ENCODE assay signal across 26 cellular contexts in the genomic region with DNA sequence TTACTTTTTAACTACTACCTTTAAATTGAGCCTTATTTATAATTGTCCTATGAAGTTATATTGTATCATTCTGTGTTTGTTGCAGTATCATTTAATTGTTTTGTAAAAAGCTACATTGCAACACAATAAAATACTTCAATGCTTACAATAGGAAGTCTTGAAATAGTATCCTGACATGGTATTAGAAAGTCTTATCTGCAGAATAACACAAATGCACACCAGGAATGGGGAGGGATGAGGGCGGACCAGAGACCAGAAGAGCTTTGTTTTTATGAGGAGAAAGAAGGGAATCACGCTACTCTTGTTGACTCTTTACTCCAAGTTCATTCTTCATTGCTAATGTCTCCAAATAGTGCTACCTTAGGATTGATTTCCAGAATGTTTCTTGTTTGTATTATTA.
"Had no signal": no experiment of that assay in that cellular context is flagged by ENCODE, and none has a peak within 500 bp of the region (broad histone marks: within the 10 kb centered on the region; RNA-seq: fewer than 3 reads in every experiment).

No MANE protein-coding gene starts in this region.

- H3K4me3 ChIP-seq: colonic mucosa, esophagus squamous epithelium, gastrocnemius medialis, lung, mucosa of descending colon, right lobe of liver, thoracic aorta, tibial nerve, upper lobe of left lung had no signal

- H3K9me3 ChIP-seq: colonic mucosa, esophagus squamous epithelium, gastrocnemius medialis, mucosa of descending colon, neutrophil, right lobe of liver, thoracic aorta, tibial nerve, upper lobe of left lung had no signal

- H3K9me3 Mint-ChIP-seq: dendritic cell treated with granulocyte-macrophage colony-stimulating factor and Interleukin-4, amounts not matched to agents 40 ng/mL and 50 ng/mL, for 4 days; endodermal cell; memory B cell; naive B cell; natural killer cell treated with Interleukin-12 subunit alpha and Interleukin-12 subunit beta and Interleukin-15 and Interleukin-18, amount 100 ng/mL, for 72 hours; neural crest cell; stimulated activated naive B cell treated with anti-CD40 and anti-IgM and Interleukin-4, amounts not matched to agents 10 μg/mL and 1 μg/mL and 100 μg/mL, for 72 hours; stimulated activated naive CD8-positive, alpha-beta T cell treated with anti-CD3 and anti-CD28 coated beads, Interleukin-15, Interleukin-2, amounts not matched to agents 100 ng/mL and 50 ng/mL, for 24 hours had no signal

- H3K27ac Mint-ChIP-seq: dendritic cell treated with granulocyte-macrophage colony-stimulating factor and Interleukin-4, amounts not matched to agents 40 ng/mL and 50 ng/mL, for 4 days; endodermal cell; memory B cell; natural killer cell treated with Interleukin-12 subunit alpha and Interleukin-12 subunit beta and Interleukin-15 and Interleukin-18, amount 100 ng/mL, for 72 hours; progenitor cell of endocrine pancreas; stimulated activated naive B cell treated with anti-CD40 and anti-IgM and Interleukin-4, amounts not matched to agents 10 μg/mL and 1 μg/mL and 100 μg/mL, for 72 hours; stimulated activated naive CD8-positive, alpha-beta T cell treated with anti-CD3 and anti-CD28 coated beads, Interleukin-15, Interleukin-2, amounts not matched to agents 100 ng/mL and 50 ng/mL, for 24 hours had no signal

- H3K27me3 Mint-ChIP-seq: dendritic cell treated with granulocyte-macrophage colony-stimulating factor and Interleukin-4, amounts not matched to agents 40 ng/mL and 50 ng/mL, for 4 days; memory B cell; naive B cell; natural killer cell treated with Interleukin-12 subunit alpha and Interleukin-12 subunit beta and Interleukin-15 and Interleukin-18, amount 100 ng/mL, for 72 hours; progenitor cell of endocrine pancreas; stimulated activated naive B cell treated with anti-CD40 and anti-IgM and Interleukin-4, amounts not matched to agents 10 μg/mL and 1 μg/mL and 100 μg/mL, for 72 hours; stimulated activated naive CD8-positive, alpha-beta T cell treated with anti-CD3 and anti-CD28 coated beads, Interleukin-15, Interleukin-2, amounts not matched to agents 100 ng/mL and 50 ng/mL, for 24 hours had no signal

- H3K4me1 Mint-ChIP-seq: memory B cell had no signal

- DNase-seq: colonic mucosa; effector CD8-positive, alpha-beta T cell; endodermal cell; erythroblast; esophagus squamous epithelium; gastrocnemius medialis; head of caudate nucleus; mucosa of descending colon; naive B cell; right lobe of liver; small intestine; stimulated activated CD4-positive, alpha-beta T cell treated with anti-CD3 and anti-CD28 coated beads, Interleukin-15, amount 100 ng/mL, for 24 hours; stimulated activated CD4-positive, alpha-beta T cell treated with anti-CD3 and anti-CD28 coated beads, Interleukin-2, amount 100 ng/mL, for 48 hours; stimulated activated naive B cell treated with anti-CD40 and anti-IgM and Interleukin-4, amounts not matched to agents 10 μg/mL and 1 μg/mL and 100 μg/mL, for 72 hours; upper lobe of left lung had no signal

- H3K9ac ChIP-seq: parathyroid adenoma had no signal

- H3K4me1 ChIP-seq: colonic mucosa, esophagus squamous epithelium, gastrocnemius medialis, parathyroid adenoma, right lobe of liver, upper lobe of left lung had no signal

- H3K36me3 ChIP-seq: colonic mucosa, right lobe of liver had no signal

- H3K4me3 Mint-ChIP-seq: dendritic cell treated with granulocyte-macrophage colony-stimulating factor and Interleukin-4, amounts not matched to agents 40 ng/mL and 50 ng/mL, for 4 days; endodermal cell; memory B cell; naive B cell; natural killer cell treated with Interleukin-12 subunit alpha and Interleukin-12 subunit beta and Interleukin-15 and Interleukin-18, amount 100 ng/mL, for 72 hours; neural crest cell; stimulated activated naive B cell treated with anti-CD40 and anti-IgM and Interleukin-4, amounts not matched to agents 10 μg/mL and 1 μg/mL and 100 μg/mL, for 72 hours; stimulated activated naive CD8-positive, alpha-beta T cell treated with anti-CD3 and anti-CD28 coated beads, Interleukin-15, Interleukin-2, amounts not matched to agents 100 ng/mL and 50 ng/mL, for 24 hours had no signal

- H3K27me3 ChIP-seq: colonic mucosa, esophagus squamous epithelium, gastrocnemius medialis, neutrophil, right lobe of liver, tibial nerve, upper lobe of left lung had no signal
